Comparison of ENCODE assay signal across 26 cellular contexts in genomic region chr1:68143633-68144032, GRCh38.
A peak's percentile ranks its signal among the peaks of the same experiment; 100 is the strongest.
DNase-seq lines count a peak whose midpoint lies in the region; ATAC-seq, FAIRE-seq and TF ChIP-seq lines count a peak whose summit lies in the region.
"Had no signal": no experiment of that assay in that cellular context is flagged by ENCODE, and none has a peak within 500 bp of the region (broad histone marks: within the 10 kb centered on the region; RNA-seq: fewer than 3 reads in every experiment).

No MANE protein-coding gene starts in this region.

- H3K4me1 ChIP-seq in esophagus muscularis mucosa (peaks cover 17 to 64% (median 59%) of the 10 kb centered on the region in 4 donors), mucosa of descending colon (ENCODE audit: low read depth) (peaks cover 3% of the 10 kb centered on the region)

- no peak for TF ChIP-seq POLR2A in esophagus muscularis mucosa (IDR thresholded peaks at IDR 0.05; ENCODE audit: low read depth)

- peak; percentile 35 for DNase-seq in SKM-1 treated with dmso at 0.1 percent for 144 hours (lab: John Stamatoyannopoulos, UW; ENCODE audit: unreplicated experiment)
- DNase-seq in esophagus muscularis mucosa (ENCODE audit: extremely low spot score) = no peak
- DNase-seq in mucosa of descending colon = no peak
- no peak for DNase-seq in RCC 7860 (ENCODE audit: low spot score)
- no peak for DNase-seq in retina
- no peak for DNase-seq in activated CD4-positive, alpha-beta T cell treated with anti-CD3 and anti-CD28 coated beads for 48 hours
- DNase-seq in Right ventricle myocardium superior = no peak
- DNase-seq: CD8-positive, alpha-beta memory T cell; DMS 273 treated with DMSO at 0.1 percent for 48 hours; DMS79; EL; GDM1; Karpas-422; NCI-H1092; NCI-H1417 treated with DMSO at 0.1 percent for 48 hours; NCI-H1694 treated with DMSO at 0.1 percent for 48 hours; NCI-H2081; NCI-H2171; NCI-H226; NCI-H510A; NCI-H69; SHP77 treated with DMSO at 0.1 percent for 48 hours had no signal

- no peak overlapping the region for H3K4me3 ChIP-seq in esophagus muscularis mucosa
- no peak overlapping the region for H3K4me3 ChIP-seq in mucosa of descending colon
- H3K4me3 ChIP-seq: GM12878, SK-N-MC had no signal

- FAIRE-seq in RCC 7860 (lab: Jason Lieb, UNC) = no peak
- FAIRE-seq: GM12878 had no signal

- H3K27ac ChIP-seq in esophagus muscularis mucosa (replicated peaks in 1 of 4) = peak overlapping the region; percentile 74 to 88 (median 82)
- H3K27ac ChIP-seq: C4-2B, RWPE1, SK-N-MC had no signal

- TF ChIP-seq CTCF in esophagus muscularis mucosa (IDR thresholded peaks at IDR 0.05) (no peak), mucosa of descending colon (IDR thresholded peaks at IDR 0.05) (no peak)

- H3K36me3 ChIP-seq in esophagus muscularis mucosa (peaks cover 11 to 55% (median 32%) of the 10 kb centered on the region in 4 donors), mucosa of descending colon (ENCODE audit: low read depth) (peaks cover 5% of the 10 kb centered on the region)

- intact Hi-C loops in esophagus muscularis mucosa (cut with DNase I) = no loop called here
- intact Hi-C loops in mucosa of descending colon (cut with DNase I, micrococcal nuclease) = loop anchor here in 1 of 2 donors (5.0 kb wide), 1 partner anchor 89 kb away; the partner anchor contains the start of gene WLS
- intact Hi-C loops in Right ventricle myocardium superior (cut with DNase I) = no loop called here

- no peaks in the 10 kb centered on the region for H3K9me3 ChIP-seq in esophagus muscularis mucosa
- no peaks in the 10 kb centered on the region for H3K9me3 ChIP-seq in mucosa of descending colon

- 79% methylated on average over 2 of the region's 2 CpGs for WGBS in esophagus muscularis mucosa

- H3K27me3 ChIP-seq in esophagus muscularis mucosa = no peaks in the 10 kb centered on the region

- no peak for TF ChIP-seq EP300 in esophagus muscularis mucosa (IDR thresholded peaks at IDR 0.05)

- peak; percentile 44 for ATAC-seq in mucosa of descending colon
- ATAC-seq in Right ventricle myocardium superior (ENCODE audit: poor library complexity) = no peak
- ATAC-seq: GM12878 had no signal
